Comparison of ENCODE assay signal across 8 cellular contexts in genomic region chr5:79611046-79611829, GRCh38. TPM values are rescaled to one million over a fixed set of nuclear protein-coding genes. Genes with fewer than 3 reads are reported as not detected.
DNase-seq lines count a peak whose midpoint lies in the region; ATAC-seq and TF ChIP-seq lines count a peak whose summit lies in the region.

No MANE protein-coding gene starts in this region.

- no TSS peak for BruUV-seq in A673 (replicated peaks; lab: Mats Ljungman, UMichigan)

- H3K27me3 Mint-ChIP-seq in dendritic cell treated with granulocyte-macrophage colony-stimulating factor and Interleukin-4, amounts not matched to agents 40 ng/mL and 50 ng/mL, for 4 days = peaks cover 2% of the 10 kb centered on the region
- peaks cover 6 to 11% (median 8%) of the 10 kb centered on the region in 3 donors for H3K27me3 Mint-ChIP-seq in naive B cell

- peaks cover 8% of the 10 kb centered on the region for H3K4me1 Mint-ChIP-seq in dendritic cell treated with granulocyte-macrophage colony-stimulating factor and Interleukin-4, amounts not matched to agents 40 ng/mL and 50 ng/mL, for 4 days (ENCODE audit: low read depth)
- peaks cover 17 to 35% (median 17%) of the 10 kb centered on the region in 3 donors for H3K4me1 Mint-ChIP-seq in naive B cell

- no peaks in the 10 kb centered on the region for H3K27me3 ChIP-seq in A673 (replicated peaks; ENCODE audit: insufficient read depth, low read depth, low read length, poor library complexity)

- peak overlapping the region; percentile 72 for H3K27ac ChIP-seq in A673 (ENCODE audit: low read depth, low read length, poor library complexity, severe bottlenecking)
- peak overlapping the region; percentile 86 for H3K27ac ChIP-seq in KOPT-K1 (ENCODE audit: low read depth, low read length, poor library complexity, severe bottlenecking)

- H3K36me3 ChIP-seq in A673 (ENCODE audit: insufficient read depth, low read length, poor library complexity, severe bottlenecking) (peaks cover 5% of the 10 kb centered on the region), KOPT-K1 (ENCODE audit: insufficient read depth, low read length) (peaks cover 22% of the 10 kb centered on the region)

- peaks cover 7% of the 10 kb centered on the region for H3K4me1 ChIP-seq in A673 (ENCODE audit: insufficient read depth, low read length, poor library complexity, severe bottlenecking)

- H3K4me3 ChIP-seq in A673 (ENCODE audit: low read depth, low read length, poor library complexity, severe bottlenecking) = peak overlapping the region; percentile 42

- H3K4me3 Mint-ChIP-seq in dendritic cell treated with granulocyte-macrophage colony-stimulating factor and Interleukin-4, amounts not matched to agents 40 ng/mL and 50 ng/mL, for 4 days = peak overlapping the region; percentile 97
- peak overlapping the region; percentile 93 to 100 (median 99) for H3K4me3 Mint-ChIP-seq in naive B cell

- intact Hi-C loops in A673 (cut with micrococcal nuclease; ENCODE audit: unreplicated experiment) = no loop called here
- intact Hi-C loops in dendritic cell treated with granulocyte-macrophage colony-stimulating factor and Interleukin-4, amounts not matched to agents 40 ng/mL and 50 ng/mL, for 4 days (cut with micrococcal nuclease) = no loop called here

- in situ Hi-C loops in GM13976 (cut with MboI; ENCODE audit: low sequenced_read_pairs, unreplicated experiment) = no loop called here

- TF ChIP-seq CTCF in A673 (conservative IDR thresholded peaks at IDR 0.05; ENCODE audit: low read depth, low read length) (no peak), GM13976 (IDR thresholded peaks at IDR 0.05; ENCODE audit: borderline replicate concordance, control extremely low read depth, extremely low read depth, insufficient read depth, missing control alignments) (no peak)

- peaks cover 36% of the 10 kb centered on the region for H3K36me3 Mint-ChIP-seq in dendritic cell treated with granulocyte-macrophage colony-stimulating factor and Interleukin-4, amounts not matched to agents 40 ng/mL and 50 ng/mL, for 4 days (ENCODE audit: low read depth)
- peaks cover 8 to 16% of the 10 kb centered on the region in 2 donors for H3K36me3 Mint-ChIP-seq in naive B cell

- no peak for DNase-seq in A673 (ENCODE audit: low spot score)
- no peak for DNase-seq in naive B cell
- no peak for DNase-seq in left lobe of liver (ENCODE audit: low spot score)
- DNase-seq in GM13976 (ENCODE audit: low spot score) = no peak
- no peak for DNase-seq in NCI-H2107 (lab: John Stamatoyannopoulos, UW)
- DNase-seq in NCI-H1048 (lab: John Stamatoyannopoulos, UW) = no peak

- H3K9me3 Mint-ChIP-seq in dendritic cell treated with granulocyte-macrophage colony-stimulating factor and Interleukin-4, amounts not matched to agents 40 ng/mL and 50 ng/mL, for 4 days = peaks cover 10% of the 10 kb centered on the region
- H3K9me3 Mint-ChIP-seq in naive B cell = peaks cover 0 to 8% (median 6%) of the 10 kb centered on the region in 7 donors

- H3K27ac Mint-ChIP-seq in dendritic cell treated with granulocyte-macrophage colony-stimulating factor and Interleukin-4, amounts not matched to agents 40 ng/mL and 50 ng/mL, for 4 days = peak overlapping the region; percentile 99
- peak overlapping the region in 5 of 6 donors; percentile 76 to 99 (median 97) for H3K27ac Mint-ChIP-seq in naive B cell

- CTCF ChIA-PET in A673 (lab: Charles Lee) = interaction anchor here (0.6 kb wide), 1 partner anchor 1966 kb away, joined by 3 read pairs; no protein-coding TSS in a partner anchor

- POLR2A ChIA-PET in A673 (lab: Charles Lee; ENCODE audit: low non-redundant PET) = no interaction called here

- H3K9me3 ChIP-seq in A673 (ENCODE audit: low read depth, low read length, poor library complexity, severe bottlenecking) = peaks cover under 1% of the 10 kb centered on the region
- peaks cover 8% of the 10 kb centered on the region for H3K9me3 ChIP-seq in KOPT-K1 (ENCODE audit: insufficient read depth, low read length, poor library complexity, severe bottlenecking)

- ATAC-seq in naive B cell (ENCODE audit: low read depth in 2 of 2) (no peak), left lobe of liver (no peak)

RNA-seq across cellular contexts. Expression of gene TENT2, which starts 1.0 kb away (rescaled TPM):
- 56.3 and 59.6 TPM in 2 replicates for total RNA-seq in A673 (2021)
- 10 to 100 TPM; 64.2 to 73.3 (median 68.1) TPM for polyA plus RNA-seq in naive B cell (ENCODE audit: low read depth in 6 of 6)
- total RNA-seq in left lobe of liver = 26.0 TPM
